Comparison of ENCODE assay signal across 17 cellular contexts in genomic region chr2:227497158-227497557, GRCh38. TPM values are rescaled to one million over a fixed set of nuclear protein-coding genes. Genes with fewer than 3 reads are reported as not detected.
DNase-seq lines count a peak whose midpoint lies in the region; ATAC-seq, FAIRE-seq and TF ChIP-seq lines count a peak whose summit lies in the region.
"Had no signal": no experiment of that assay in that cellular context is flagged by ENCODE, and none has a peak within 500 bp of the region (broad histone marks: within the 10 kb centered on the region; RNA-seq: fewer than 3 reads in every experiment).

No MANE protein-coding gene starts in this region.

- H3K4me1 Mint-ChIP-seq in H9 = peaks cover 9 to 12% of the 10 kb centered on the region in 2 experiments; a peak in 3 of 4 replicates

- H2BK15ac ChIP-seq in H9 (ENCODE audit: low read depth, low read length) = no peak overlapping the region

- no peak for DNase-seq in GM12891 (ENCODE audit: insufficient read length, low spot score)
- no peak for DNase-seq in GM12892 (ENCODE audit: insufficient read length)
- no peak for DNase-seq in H9
- no peak for DNase-seq in NCI-H510A (lab: John Stamatoyannopoulos, UW)
- DNase-seq in inferior parietal cortex (ENCODE audit: extremely low spot score) = no peak
- DNase-seq: C1 segment of cervical spinal cord; Calu3; CD4-positive, alpha-beta memory T cell; COR-L47; DMS53; DMS79 treated with DMSO at 0.1 percent for 48 hours; GF-D8; GOT3; H7; HFFc6 had no signal

- H3K27ac ChIP-seq in H9 (ENCODE audit: insufficient read length, low read depth, low read length) = no peak overlapping the region

- no peak overlapping the region for H3K4me2 ChIP-seq in H9 (ENCODE audit: insufficient read depth, insufficient read length, low read length)

- no peak overlapping the region for H3K18ac ChIP-seq in H9 (ENCODE audit: insufficient read length, low read depth, low read length)

- no peak overlapping the region for H2BK12ac ChIP-seq in H9 (ENCODE audit: insufficient read length, low read depth, low read length)

- peaks cover 15% of the 10 kb centered on the region; the same call in 1 of the 2 replicates for H3K79me2 ChIP-seq in H9 (ENCODE audit: insufficient read depth, low read length)

- no peak overlapping the region for H3K23ac ChIP-seq in H9 (ENCODE audit: insufficient read length, low read depth, low read length)

- H3K9me3 ChIP-seq in H9 (ENCODE audit: control insufficient read depth, low read depth, low read length) = no peaks in the 10 kb centered on the region

- no peak overlapping the region for H3K56ac ChIP-seq in H9 (ENCODE audit: insufficient read length, low read depth, low read length)

- H2BK20ac ChIP-seq in H9 (ENCODE audit: low read depth, low read length, poor library complexity, severe bottlenecking) = no peak overlapping the region

- no peak overlapping the region for H4K91ac ChIP-seq in H9 (ENCODE audit: insufficient read length, low read depth, low read length)

- H2BK5ac ChIP-seq in H9 (ENCODE audit: insufficient read length, low read length) = no peak overlapping the region

- peaks cover 5 to 15% (median 8%) of the 10 kb centered on the region in 3 experiments; a peak in 6 of 7 replicates for H3K36me3 Mint-ChIP-seq in H9 (ENCODE audit: insufficient read depth in 1 of 3, low read depth in 3 of 3)

- H4K20me1 ChIP-seq in H9 (ENCODE audit: control insufficient read depth, insufficient read depth, insufficient read length) = no peaks in the 10 kb centered on the region

- H4K8ac ChIP-seq in H9 (replicated peaks; ENCODE audit: insufficient read length, low read depth, low read length) = no peak overlapping the region

- H3K27ac Mint-ChIP-seq in H9 = 0 out of 7 replicates have a peak overlapping the region, but pooled peaks of 2 of the 3 experiments have one; percentile 20 to 26
- H3K27ac Mint-ChIP-seq: HFFc6 had no signal

- no peaks in the 10 kb centered on the region for H3K4me1 ChIP-seq in H9 (ENCODE audit: insufficient read depth, low read length)

- H3K9ac ChIP-seq in H9 (ENCODE audit: extremely low read depth, insufficient read length, low read length) = no peak overlapping the region

- no peak overlapping the region for H3K4me3 Mint-ChIP-seq in H9
- H3K4me3 Mint-ChIP-seq: HFFc6 had no signal

- H3K79me1 ChIP-seq in H9 (ENCODE audit: insufficient read depth, low read depth, low read length, poor library complexity, severe bottlenecking) = peaks cover 8% of the 10 kb centered on the region

- H2AK5ac ChIP-seq in H9 (ENCODE audit: insufficient read length, low read length) = no peak overlapping the region

- WGBS in H9 (ENCODE audit: extremely low coverage, insufficient read length, low lambda C conversion rate) = no CpG with 5 or more reads among the region's 2 CpGs

- ATAC-seq in GM21825 (IDR thresholded peaks at IDR 0.05; ENCODE audit: unreplicated experiment) = no peak
- ATAC-seq: HCT116 had no signal

- no peak for TF ChIP-seq CTCF in H9 (conservative IDR thresholded peaks at IDR 0.05)

- no peak overlapping the region for H3T11ph ChIP-seq in H9 (ENCODE audit: low read length)

- H3K14ac ChIP-seq in H9 (ENCODE audit: insufficient read depth, low read length) = no peak overlapping the region

- H4K5ac ChIP-seq in H9 (ENCODE audit: insufficient read length, low read depth, low read length) = no peak overlapping the region

- H3K27me3 ChIP-seq in H9 (ENCODE audit: insufficient read depth, low read length) = no peaks in the 10 kb centered on the region

- no peaks in the 10 kb centered on the region for H3K23me2 ChIP-seq in H9 (ENCODE audit: insufficient read length, low read depth, low read length, poor library complexity, severe bottlenecking)

- H3K9me3 Mint-ChIP-seq in H9 = no peaks in the 10 kb centered on the region
- H3K9me3 Mint-ChIP-seq: CD4-positive, alpha-beta memory T cell; HFFc6 had no signal

- H3K27me3 Mint-ChIP-seq in H9 (ENCODE audit: low read depth) = no peaks in the 10 kb centered on the region
- H3K27me3 Mint-ChIP-seq: CD4-positive, alpha-beta memory T cell had no signal

- TF ChIP-seq POLR2A in GM12891 (IDR thresholded peaks at IDR 0.05; ENCODE audit: low read depth, low read length) (no peak), GM12892 (IDR thresholded peaks at IDR 0.05; ENCODE audit: low read depth, low read length) (no peak)

- H2AFZ ChIP-seq in H9 (ENCODE audit: low read length) = no peak overlapping the region

- no peak overlapping the region for H3K4ac ChIP-seq in H9 (ENCODE audit: low read depth, low read length)

- FAIRE-seq in GM12891 (lab: Jason Lieb, UNC) (peak; percentile 48), GM12892 (lab: Jason Lieb, UNC) (peak; percentile 5)

- no peak overlapping the region for H2BK120ac ChIP-seq in H9 (ENCODE audit: low read depth, low read length, poor library complexity, severe bottlenecking)

TF ChIP-seq in GM12891, 5 proteins besides CTCF, POLR2A, EP300 and RAD21:
- TF ChIP-seq PAX5 (IDR thresholded peaks at IDR 0.05; ENCODE audit: insufficient read depth, low read length, severe bottlenecking) (no peak), POLR2AphosphoS5 (IDR thresholded peaks at IDR 0.05; ENCODE audit: low read depth, low read length) (no peak), POU2F2 (IDR thresholded peaks at IDR 0.05; ENCODE audit: low read depth, low read length) (no peak), TAF1 (IDR thresholded peaks at IDR 0.05; ENCODE audit: low read depth, low read length) (no peak), SPI1 (IDR thresholded peaks at IDR 0.05; ENCODE audit: low read depth, low read length) (no peak)

RNA-seq across cellular contexts. Expression of gene AGFG1, which starts 25.2 kb away (rescaled TPM):
- polyA plus RNA-seq in GM12891 (2012; ENCODE audit: low read depth, missing spikeins) = 46.8 TPM
- 68.9 TPM for polyA plus RNA-seq in GM12892 (2012; ENCODE audit: missing spikeins)
- 106 and 109 TPM in 2 replicates for total RNA-seq in H9 (2021)
